In genomic region chr5:107393846-107394245, GRCh38 we compare ENCODE assay signal across 15 cellular contexts.
"Had no signal": no experiment of that assay in that cellular context is flagged by ENCODE, and none has a peak within 500 bp of the region (broad histone marks: within the 10 kb centered on the region; RNA-seq: fewer than 3 reads in every experiment).

No MANE protein-coding gene starts in this region.

- H3K4me3 Mint-ChIP-seq: activated naive CD4-positive, alpha-beta T cell treated with anti-CD3 and anti-CD28 coated beads, Interleukin-2, amount 10 ng/mL, durations not matched to agents 7 days and 5 days; immature natural killer cell; stimulated activated memory B cell treated with anti-CD40 and anti-IgM and Interleukin-4, amounts not matched to agents 10 μg/mL and 1 μg/mL and 100 μg/mL, for 72 hours had no signal

- H3K27ac ChIP-seq: cardiac muscle cell, esophagus muscularis mucosa, neutrophil, tibial nerve had no signal

- H3K27ac Mint-ChIP-seq: activated naive CD4-positive, alpha-beta T cell treated with anti-CD3 and anti-CD28 coated beads, Interleukin-2, amount 10 ng/mL, durations not matched to agents 7 days and 5 days; activated T-helper 2 cell treated with anti-CD3 and anti-CD28 coated beads, Interferon-gamma antibody, Interleukin-2, Interleukin-4, amounts not matched to agents 10 μg/mL and 5 μg/mL and 100 μg/mL, durations not matched to agents 14 hours and 24 hours and 36 hours; stimulated activated memory B cell treated with anti-CD40 and anti-IgM and Interleukin-4, amounts not matched to agents 10 μg/mL and 1 μg/mL and 100 μg/mL, for 72 hours had no signal

- H3K4me3 ChIP-seq: cardiac muscle cell, esophagus muscularis mucosa, tibial nerve had no signal

- H3K27me3 Mint-ChIP-seq: activated naive CD4-positive, alpha-beta T cell treated with anti-CD3 and anti-CD28 coated beads, Interleukin-2, amount 10 ng/mL, durations not matched to agents 7 days and 5 days had no signal

- H3K9me3 Mint-ChIP-seq: activated naive CD4-positive, alpha-beta T cell treated with anti-CD3 and anti-CD28 coated beads, Interleukin-2, amount 10 ng/mL, durations not matched to agents 7 days and 5 days; activated T-helper 2 cell treated with anti-CD3 and anti-CD28 coated beads, Interferon-gamma antibody, Interleukin-2, Interleukin-4, amounts not matched to agents 10 μg/mL and 5 μg/mL and 100 μg/mL, durations not matched to agents 14 hours and 24 hours and 36 hours; immature natural killer cell; stimulated activated memory B cell treated with anti-CD40 and anti-IgM and Interleukin-4, amounts not matched to agents 10 μg/mL and 1 μg/mL and 100 μg/mL, for 72 hours had no signal

- DNase-seq: activated CD4-positive, alpha-beta T cell treated with anti-CD3 and anti-CD28 coated beads for 1 hour; activated CD4-positive, alpha-beta T cell treated with anti-CD3 and anti-CD28 coated beads, Interleukin-2, amount 50 U/mL, for 48 hours; activated naive CD4-positive, alpha-beta T cell treated with anti-CD3 and anti-CD28 coated beads, Interleukin-2, amount 10 ng/mL, durations not matched to agents 7 days and 5 days; activated T-cell treated with anti-CD3 and anti-CD28 coated beads, Interleukin-2, amount 50 U/mL, for 1 hour; head of caudate nucleus; immature natural killer cell; midbrain; stimulated activated CD4-positive, alpha-beta T cell treated with anti-CD3 and anti-CD28 coated beads, Interleukin-12 subunit alpha, Interleukin-12 subunit beta, amount 100 ng/mL, for 4 hours; stimulated activated CD4-positive, alpha-beta T cell treated with anti-CD3 and anti-CD28 coated beads, Interleukin-2, amount 100 ng/mL, for 24 hours had no signal

- H3K27me3 ChIP-seq: cardiac muscle cell, esophagus muscularis mucosa, neutrophil, tibial nerve had no signal

- H3K36me3 Mint-ChIP-seq: activated naive CD4-positive, alpha-beta T cell treated with anti-CD3 and anti-CD28 coated beads, Interleukin-2, amount 10 ng/mL, durations not matched to agents 7 days and 5 days; stimulated activated memory B cell treated with anti-CD40 and anti-IgM and Interleukin-4, amounts not matched to agents 10 μg/mL and 1 μg/mL and 100 μg/mL, for 72 hours had no signal

- H3K36me3 ChIP-seq: cardiac muscle cell, esophagus muscularis mucosa, neutrophil, tibial nerve had no signal

- H3K9me3 ChIP-seq: esophagus muscularis mucosa, neutrophil, tibial nerve had no signal
